31 cellular contexts compared by ENCODE assay signal in genomic region chr3:126026277-126026751, GRCh38. TPM values are rescaled to one million over a fixed set of nuclear protein-coding genes. Genes with fewer than 3 reads are reported as not detected.
DNase-seq lines count a peak whose midpoint lies in the region; ATAC-seq lines count a peak whose summit lies in the region.
"Had no signal": no experiment of that assay in that cellular context is flagged by ENCODE, and none has a peak within 500 bp of the region (broad histone marks: within the 10 kb centered on the region; RNA-seq: fewer than 3 reads in every experiment).

No MANE protein-coding gene starts in this region.

- H3K9me3 Mint-ChIP-seq in activated CD4-positive, alpha-beta T cell treated with anti-CD3 and anti-CD28 coated beads, Interleukin-2, amount 10 ng/mL, durations not matched to agents 7 days and 5 days: peaks cover 15% of the 10 kb centered on the region
- peaks cover 0 to 19% (median 3%) of the 10 kb centered on the region in 7 donors for H3K9me3 Mint-ChIP-seq in CD4-positive, CD25-positive, alpha-beta regulatory T cell
- H3K9me3 Mint-ChIP-seq in central memory CD8-positive, alpha-beta T cell: peaks cover 7% of the 10 kb centered on the region
- peaks cover 2 to 23% (median 12%) of the 10 kb centered on the region in 11 donors for H3K9me3 Mint-ChIP-seq in naive thymus-derived CD4-positive, alpha-beta T cell
- H3K9me3 Mint-ChIP-seq: CD4-positive, alpha-beta T cell had no signal

- peaks cover 13% of the 10 kb centered on the region for H3K4me1 ChIP-seq in CD4-positive, CD25-positive, alpha-beta regulatory T cell (ENCODE audit: control insufficient read depth, insufficient read depth, low read length, poor library complexity, severe bottlenecking)
- peaks cover 0 to 11% of the 10 kb centered on the region in 2 donors for H3K4me1 ChIP-seq in naive thymus-derived CD4-positive, alpha-beta T cell (ENCODE audit: control insufficient read depth in 2 of 2, insufficient read depth in 2 of 2, low read length in 2 of 2)

- peaks cover 19% of the 10 kb centered on the region for H3K36me3 Mint-ChIP-seq in activated CD4-positive, alpha-beta T cell treated with anti-CD3 and anti-CD28 coated beads, Interleukin-2, amount 10 ng/mL, durations not matched to agents 7 days and 5 days (ENCODE audit: low read depth)
- H3K36me3 Mint-ChIP-seq in CD4-positive, CD25-positive, alpha-beta regulatory T cell: peaks cover 67% of the 10 kb centered on the region
- peaks cover 10% of the 10 kb centered on the region for H3K36me3 Mint-ChIP-seq in central memory CD8-positive, alpha-beta T cell (ENCODE audit: insufficient read depth)
- H3K36me3 Mint-ChIP-seq in naive thymus-derived CD4-positive, alpha-beta T cell: peaks cover 16 to 78% (median 57%) of the 10 kb centered on the region in 5 donors

- H3K27me3 Mint-ChIP-seq in activated CD4-positive, alpha-beta T cell treated with anti-CD3 and anti-CD28 coated beads, Interleukin-2, amount 10 ng/mL, durations not matched to agents 7 days and 5 days: no peaks in the 10 kb centered on the region
- H3K27me3 Mint-ChIP-seq in CD4-positive, CD25-positive, alpha-beta regulatory T cell: no peaks in the 10 kb centered on the region
- no peaks in the 10 kb centered on the region for H3K27me3 Mint-ChIP-seq in central memory CD8-positive, alpha-beta T cell
- no peaks in the 10 kb centered on the region for H3K27me3 Mint-ChIP-seq in naive thymus-derived CD4-positive, alpha-beta T cell
- H3K27me3 Mint-ChIP-seq: CD4-positive, alpha-beta T cell had no signal

- POLR2A ChIA-PET in activated CD4-positive, alpha-beta T cell treated with anti-CD3 and anti-CD28 coated beads, Interleukin-2, amount 10 ng/mL, durations not matched to agents 7 days and 5 days (lab: Charles Lee): no interaction called here
- POLR2A ChIA-PET in naive thymus-derived CD4-positive, alpha-beta T cell (lab: Charles Lee): no interaction called here

- H3K9me3 ChIP-seq in CD4-positive, CD25-positive, alpha-beta regulatory T cell (ENCODE audit: control insufficient read depth in 2 of 2, low read length in 2 of 2): peaks cover 2 to 16% of the 10 kb centered on the region in 2 experiments
- peaks cover 0 to 9% (median 0%) of the 10 kb centered on the region in 3 experiments for H3K9me3 ChIP-seq in naive thymus-derived CD4-positive, alpha-beta T cell (ENCODE audit: control insufficient read depth in 2 of 3, low read length in 3 of 3)
- H3K9me3 ChIP-seq: testis had no signal

- ATAC-seq in CD4-positive, CD25-positive, alpha-beta regulatory T cell (ENCODE audit: low read depth in 2 of 2): peak; percentile 64 to 72
- ATAC-seq in central memory CD8-positive, alpha-beta T cell (replicated peaks; ENCODE audit: extremely low read depth, poor library complexity, severe bottlenecking): peak; percentile 87
- ATAC-seq in naive thymus-derived CD4-positive, alpha-beta T cell: peak; percentile 52
- ATAC-seq: GM23338, sciatic nerve had no signal

- no peaks in the 10 kb centered on the region for H3K27me3 ChIP-seq in CD4-positive, CD25-positive, alpha-beta regulatory T cell (ENCODE audit: control insufficient read depth, insufficient read depth, low read length)
- no peaks in the 10 kb centered on the region for H3K27me3 ChIP-seq in naive thymus-derived CD4-positive, alpha-beta T cell (ENCODE audit: control insufficient read depth in 2 of 2, insufficient read depth in 2 of 2, low read length in 2 of 2)
- H3K27me3 ChIP-seq: testis had no signal

- no peak overlapping the region for H3K4me3 ChIP-seq in CD4-positive, CD25-positive, alpha-beta regulatory T cell (ENCODE audit: low read depth, low read length)
- H3K4me3 ChIP-seq in naive thymus-derived CD4-positive, alpha-beta T cell (ENCODE audit: low read length): no peak overlapping the region
- H3K4me3 ChIP-seq: GM23338, lung, testis had no signal

- CTCF ChIA-PET in activated CD4-positive, alpha-beta T cell treated with anti-CD3 and anti-CD28 coated beads, Interleukin-2, amount 10 ng/mL, durations not matched to agents 7 days and 5 days (lab: Charles Lee): no interaction called here
- CTCF ChIA-PET in naive thymus-derived CD4-positive, alpha-beta T cell (lab: Charles Lee): no interaction called here

- peak overlapping the region; percentile 45 for H3K27ac ChIP-seq in CD4-positive, CD25-positive, alpha-beta regulatory T cell (ENCODE audit: insufficient read depth, low read length, poor library complexity, severe bottlenecking)
- no peak overlapping the region for H3K27ac ChIP-seq in naive thymus-derived CD4-positive, alpha-beta T cell (ENCODE audit: low read depth, low read length)
- no peak overlapping the region for H3K27ac ChIP-seq in caudate nucleus (ENCODE audit: low read depth, low read length)
- H3K27ac ChIP-seq: HL-60, testis had no signal

- peak; percentile 8 for DNase-seq in activated CD4-positive, alpha-beta T cell treated with anti-CD3 and anti-CD28 coated beads, Interleukin-2, amount 10 ng/mL, durations not matched to agents 7 days and 5 days
- DNase-seq in activated CD4-positive, alpha-beta T cell treated with anti-CD3 and anti-CD28 coated beads for 1 hour: no peak
- DNase-seq in CD4-positive, CD25-positive, alpha-beta regulatory T cell: peak in 1 of 3 donors; percentile 81
- DNase-seq in central memory CD8-positive, alpha-beta T cell (ENCODE audit: low spot score in 2 of 2): no peak
- DNase-seq in naive thymus-derived CD4-positive, alpha-beta T cell: no peak
- no peak for DNase-seq in caudate nucleus (lab: John Stamatoyannopoulos, UW)
- no peak for DNase-seq in putamen (ENCODE audit: low spot score)
- no peak for DNase-seq in GF-D8 (lab: John Stamatoyannopoulos, UW)
- DNase-seq: 8988T; activated CD4-positive, alpha-beta T cell treated with anti-CD3 and anti-CD28 coated beads, Interleukin-2, amount 50 U/mL, for 48 hours; activated naive CD4-positive, alpha-beta T cell; CD4-positive, alpha-beta T cell; DMS 273 treated with DMSO at 0.1 percent for 48 hours; effector CD4-positive, alpha-beta T cell; erythroblast; HFFc6; Karpas-422; NCI-H146; OCI-M1; stimulated activated CD4-positive, alpha-beta T cell treated with anti-CD3 and anti-CD28 coated beads, Interleukin-4, amount 100 ng/mL, for 4 hours; stimulated activated naive CD8-positive, alpha-beta T cell treated with anti-CD3 and anti-CD28 coated beads, Interleukin-15, Interleukin-2, amounts not matched to agents 100 U/mL and 50 U/mL, for 24 hours; T-helper 9 cell; testis had no signal

- peaks cover 18% of the 10 kb centered on the region for H3K36me3 ChIP-seq in CD4-positive, CD25-positive, alpha-beta regulatory T cell (ENCODE audit: control insufficient read depth, insufficient read depth, low read length)
- peaks cover 0 to 37% (median 0%) of the 10 kb centered on the region in 3 experiments for H3K36me3 ChIP-seq in naive thymus-derived CD4-positive, alpha-beta T cell (ENCODE audit: control insufficient read depth in 2 of 3, insufficient read depth in 3 of 3, low read length in 3 of 3)

- H3K4me1 Mint-ChIP-seq in activated CD4-positive, alpha-beta T cell treated with anti-CD3 and anti-CD28 coated beads, Interleukin-2, amount 10 ng/mL, durations not matched to agents 7 days and 5 days: peaks cover 19% of the 10 kb centered on the region
- H3K4me1 Mint-ChIP-seq in CD4-positive, CD25-positive, alpha-beta regulatory T cell: peaks cover 8 to 24% (median 18%) of the 10 kb centered on the region in 4 donors
- H3K4me1 Mint-ChIP-seq in central memory CD8-positive, alpha-beta T cell: peaks cover 28% of the 10 kb centered on the region
- peaks cover 2 to 13% (median 6%) of the 10 kb centered on the region in 7 donors for H3K4me1 Mint-ChIP-seq in naive thymus-derived CD4-positive, alpha-beta T cell
- H3K4me1 Mint-ChIP-seq: brain had no signal

- intact Hi-C loops in naive thymus-derived CD4-positive, alpha-beta T cell (cut with micrococcal nuclease): no loop called here

- H3K4me3 Mint-ChIP-seq in activated CD4-positive, alpha-beta T cell treated with anti-CD3 and anti-CD28 coated beads, Interleukin-2, amount 10 ng/mL, durations not matched to agents 7 days and 5 days: no peak overlapping the region
- peak overlapping the region in 3 of 4 donors; percentile 42 to 82 (median 47) for H3K4me3 Mint-ChIP-seq in CD4-positive, CD25-positive, alpha-beta regulatory T cell
- peak overlapping the region; percentile 59 for H3K4me3 Mint-ChIP-seq in central memory CD8-positive, alpha-beta T cell
- H3K4me3 Mint-ChIP-seq in naive thymus-derived CD4-positive, alpha-beta T cell: no peak overlapping the region
- H3K4me3 Mint-ChIP-seq: brain; CD4-positive, alpha-beta T cell; GM23338; HFFc6 had no signal

- peak overlapping the region; percentile 88 for H3K27ac Mint-ChIP-seq in activated CD4-positive, alpha-beta T cell treated with anti-CD3 and anti-CD28 coated beads, Interleukin-2, amount 10 ng/mL, durations not matched to agents 7 days and 5 days
- H3K27ac Mint-ChIP-seq in CD4-positive, CD25-positive, alpha-beta regulatory T cell: peak overlapping the region; percentile 60 to 89 (median 75)
- H3K27ac Mint-ChIP-seq in central memory CD8-positive, alpha-beta T cell (ENCODE audit: low read depth): peak overlapping the region; percentile 92
- peak overlapping the region in 2 of 9 donors; percentile 43 to 79 for H3K27ac Mint-ChIP-seq in naive thymus-derived CD4-positive, alpha-beta T cell
- H3K27ac Mint-ChIP-seq: brain; CD4-positive, alpha-beta T cell; GM23338; HFFc6 had no signal

RNA-seq across cellular contexts. Expression of gene ROPN1B, which starts 57.3 kb away (rescaled TPM):
- not detected for total RNA-seq in activated CD4-positive, alpha-beta T cell treated with anti-CD3 and anti-CD28 coated beads, Interleukin-2, amount 10 ng/mL, durations not matched to agents 7 days and 5 days
- not detected for total RNA-seq in CD4-positive, CD25-positive, alpha-beta regulatory T cell
- under 1 TPM in 1 of 4 donors, not detected in 3; 0.12 TPM for polyA plus RNA-seq in CD4-positive, CD25-positive, alpha-beta regulatory T cell
- total RNA-seq in naive thymus-derived CD4-positive, alpha-beta T cell: not detected
- under 1 TPM in 1 of 2 donors, not detected in 1; 0.26 TPM for polyA plus RNA-seq in naive thymus-derived CD4-positive, alpha-beta T cell
- total RNA-seq: GM23338, HFFc6, kidney epithelial cell, NCI-H460, posterior vena cava had no signal
- polyA plus RNA-seq: GM23338 had no signal

RNA-seq across cellular contexts. Expression of gene SLC41A3, which starts 57.6 kb away (rescaled TPM):
- 10 to 100 TPM; 26.0 to 31.1 TPM for total RNA-seq in activated CD4-positive, alpha-beta T cell treated with anti-CD3 and anti-CD28 coated beads, Interleukin-2, amount 10 ng/mL, durations not matched to agents 7 days and 5 days
- total RNA-seq in CD4-positive, CD25-positive, alpha-beta regulatory T cell: 40.3 TPM
- polyA plus RNA-seq in CD4-positive, CD25-positive, alpha-beta regulatory T cell: 10 to 100 TPM; 31.2 to 51.3 (median 38.2) TPM
- 10 to 100 TPM; 24.1 to 33.6 (median 29.6) TPM for total RNA-seq in naive thymus-derived CD4-positive, alpha-beta T cell
- polyA plus RNA-seq in naive thymus-derived CD4-positive, alpha-beta T cell: 10 to 100 TPM; 26.5 to 31.2 TPM

Comparison
In these comparisons a context has a peak if more than half of its experiments do, and no peak if none do; other contexts are left out.
1. H3K4me3 Mint-ChIP-seq: peak in CD4-positive, CD25-positive, alpha-beta regulatory T cell (3 of 4) and central memory CD8-positive, alpha-beta T cell (single experiment); none in activated CD4-positive, alpha-beta T cell treated with anti-CD3 and anti-CD28 coated beads, Interleukin-2, amount 10 ng/mL, durations not matched to agents 7 days and 5 days (single experiment) and naive thymus-derived CD4-positive, alpha-beta T cell (0 of 10).
2. Peak in every context shown above with its lines, with median percentiles within 50 percentile points of each other: ATAC-seq.